11 cellular contexts compared by ENCODE assay signal in genomic region chr14:55373784-55374725, GRCh38. TPM values are rescaled to one million over a fixed set of nuclear protein-coding genes. Genes with fewer than 3 reads are reported as not detected.
A peak's percentile ranks its signal among the peaks of the same experiment; 100 is the strongest.
DNase-seq lines count a peak whose midpoint lies in the region; ATAC-seq lines count a peak whose summit lies in the region.
"Had no signal": no experiment of that assay in that cellular context is flagged by ENCODE, and none has a peak within 500 bp of the region (broad histone marks: within the 10 kb centered on the region; RNA-seq: fewer than 3 reads in every experiment).

No MANE protein-coding gene starts in this region.

- peak; percentile 40 for DNase-seq in A172 (ENCODE audit: low spot score)
- peak in 3 of 5 donors; percentile 11 to 58 (median 20) for DNase-seq in T-helper 1 cell
- DNase-seq in effector CD4-positive, alpha-beta T cell, result peak; percentile 16
- no peak for DNase-seq in hypothalamus (lab: John Stamatoyannopoulos, UW)
- no peak for DNase-seq in SHP77 treated with DMSO at 0.1 percent for 48 hours (lab: John Stamatoyannopoulos, UW)
- DNase-seq: caudate nucleus, SHP77, uterus had no signal

- ATAC-seq in GM19395 (IDR thresholded peaks at IDR 0.05; ENCODE audit: unreplicated experiment), result peak; percentile 43
- ATAC-seq in HG02763 (IDR thresholded peaks at IDR 0.05; ENCODE audit: unreplicated experiment), result no peak
- ATAC-seq in GM21786 (IDR thresholded peaks at IDR 0.05; ENCODE audit: unreplicated experiment), result no peak

RNA-seq across cellular contexts. Expression of gene ATG14, which starts 37.6 kb away (rescaled TPM):
- 9.5 and 11.9 TPM in 2 replicates for total RNA-seq in A172 (2014; rRNA removed; shearing (Covaris generic))

Comparison
In these comparisons a context has a peak if more than half of its experiments do, and no peak if none do; other contexts are left out.
1. DNase-seq: peak in A172 (single experiment), T-helper 1 cell (3 of 5) and effector CD4-positive, alpha-beta T cell (single experiment); none in hypothalamus (0 of 51) and SHP77 treated with DMSO at 0.1 percent for 48 hours (single experiment).